In the genomic region with DNA sequence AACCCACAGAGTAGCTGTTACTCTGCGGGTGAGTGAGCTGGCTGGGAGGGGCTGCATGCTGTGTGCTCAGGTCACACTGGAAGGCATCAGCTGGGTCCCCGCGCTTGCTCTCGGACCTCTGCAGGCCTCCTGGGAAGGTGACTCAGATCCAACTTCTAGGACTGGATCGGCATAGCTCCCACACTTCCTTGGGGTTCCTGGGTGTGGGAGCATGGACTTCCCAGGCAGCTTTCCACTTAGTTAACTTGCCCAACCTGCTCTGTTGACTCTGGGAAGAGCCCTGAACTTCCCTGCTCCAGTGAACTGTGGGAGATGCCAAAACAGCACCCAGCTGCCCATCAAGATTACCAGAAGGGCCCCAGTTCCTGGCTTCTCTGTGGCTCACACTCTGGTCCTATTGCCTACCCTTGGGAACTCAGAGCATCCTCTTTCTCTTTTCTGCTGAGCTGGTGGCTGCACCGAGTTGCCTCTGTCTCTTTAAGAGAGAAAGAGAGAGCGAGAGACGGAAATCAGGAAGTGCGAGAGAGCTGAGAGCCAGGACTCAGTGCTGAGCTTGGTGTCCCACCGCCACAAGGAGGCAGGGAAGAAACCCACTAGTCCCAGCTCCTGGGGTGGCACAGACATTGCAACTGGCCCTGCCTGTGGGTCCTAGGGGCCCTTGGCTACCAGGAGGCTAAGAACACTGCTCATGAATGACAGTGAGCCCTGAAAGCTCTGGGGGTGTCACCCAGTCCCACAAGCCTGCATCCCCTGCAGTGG, we compare ENCODE assay signal across 8 cellular contexts. TPM values are rescaled to one million over a fixed set of nuclear protein-coding genes. Genes with fewer than 3 reads are reported as not detected.
DNase-seq lines count a peak whose midpoint lies in the region; ATAC-seq, FAIRE-seq and TF ChIP-seq lines count a peak whose summit lies in the region.

A gene (plus strand): TSS at position 544 of the 759 bp plus-strand sequence. CDS start 2,752 bp downstream, outside the sequence.

- CTCF ChIA-PET in K562 (lab: Yijun Ruan, JAX; ENCODE audit: low intra/inter-chr PET ratio): interaction anchor here (0.6 kb wide), 1 partner anchor 952 kb away, joined by 3 read pairs; no protein-coding TSS in a partner anchor

- intact Hi-C loops in K562 (cut with micrococcal nuclease): loop anchor here (10.0 kb wide), 1 partner anchor 605 kb away; no protein-coding TSS in a partner anchor
- intact Hi-C loops in gastrocnemius medialis (cut with DNase I; ENCODE audit: low total_unique reads): no loop called here

- H3K4me2 ChIP-seq in DOHH2 (ENCODE audit: low read length) (peak within 1 kb of the TSS; percentile 69), K562 (ENCODE audit: insufficient read depth, low read length) (peak within 1 kb of the TSS; percentile 77)

- 12% methylated on average over 10 of the region's 10 CpGs for WGBS in K562 (ENCODE audit: insufficient coverage, low coverage, missing lambda C conversion rate)

- DNase-seq in HT1080 (ENCODE audit: low read depth) (peak; percentile 80), SW480 (ENCODE audit: low spot score) (peak; percentile 69), K562 (ENCODE audit: extremely low read depth in 1 of 4, low spot score in 3 of 4) (peak in 3 of 4 experiments; percentile 45 to 74 (median 73)), gastrocnemius medialis (peak in 1 of 2 donors; percentile 31), NCI-H187 treated with DMSO at 0.1 percent for 48 hours (lab: John Stamatoyannopoulos, UW) (no peak)

- TF ChIP-seq RAD21 in K562 (CRISPR knock-in tag; conservative IDR thresholded peaks at IDR 0.05 in 1 of 2, IDR thresholded peaks at IDR 0.05 in 1 of 2): peak in 1 of 2 experiments; percentile 43; a peak in 2 of 4 replicates

- H3K9ac ChIP-seq in K562 (ENCODE audit: insufficient read depth in 1 of 2, low read depth in 2 of 2, low read length in 2 of 2): peak within 1 kb of the TSS in 1 of 2 experiments; percentile 89; a peak in 2 of 4 replicates

- POLR2A ChIA-PET in K562 (lab: Yijun Ruan, JAX): interaction anchor here (0.6 to 1.5 kb wide), 5 partner anchors 10 to 40 kb away, joined by 3 to 7 read pairs (median 5); no protein-coding TSS in a partner anchor

- TF ChIP-seq EP300 in K562 (IDR thresholded peaks at IDR 0.05; ENCODE audit: low read length): peak; percentile 44; the same call in 1 of the 2 replicates

- peak within 1 kb of the TSS; percentile 69 for H3K27ac ChIP-seq in DOHH2 (ENCODE audit: low read depth, low read length)
- H3K27ac ChIP-seq in K562 (ENCODE audit: extremely low read depth, low read depth, low read length): no peak within 1 kb of the TSS
- H3K27ac ChIP-seq in gastrocnemius medialis: no peak within 1 kb of the TSS

- peak; percentile 31 for ATAC-seq in GM19468 (IDR thresholded peaks at IDR 0.05; ENCODE audit: extremely low read depth, unreplicated experiment)
- ATAC-seq in K562: peak; percentile 81
- ATAC-seq in gastrocnemius medialis: peak; percentile 51 to 53

- in situ Hi-C loops in K562 (cut with MboI) (no loop called here), gastrocnemius medialis (cut with MboI; ENCODE audit: low sequenced_read_pairs in 4 of 4) (no loop called here)

- H2AFZ ChIP-seq in K562 (ENCODE audit: low read depth, low read length): peak within 1 kb of the TSS; percentile 86

- no peaks in the 10 kb centered on the region for H3K27me3 ChIP-seq in DOHH2 (ENCODE audit: control insufficient read depth, low read length)
- peaks cover 0 to 16% of the 10 kb centered on the region in 2 experiments; a peak in 3 of 5 replicates for H3K27me3 ChIP-seq in K562 (ENCODE audit: control insufficient read depth in 2 of 2, insufficient read depth in 2 of 2, low read length in 2 of 2)
- H3K27me3 ChIP-seq in gastrocnemius medialis: peaks cover 5 to 10% (median 5%) of the 10 kb centered on the region in 3 donors

- H3K4me3 ChIP-seq in DOHH2 (ENCODE audit: low read length) (peak within 1 kb of the TSS; percentile 84), K562 (peak within 1 kb of the TSS; percentile 34), iPS-11a (ENCODE audit: low read depth, low read length) (peak within 1 kb of the TSS; percentile 31), gastrocnemius medialis (peak within 1 kb of the TSS; percentile 32 to 49 (median 45))

- H3K36me3 ChIP-seq in DOHH2 (ENCODE audit: control insufficient read depth, low read length) (peaks cover 11% of the 10 kb centered on the region), K562 (ENCODE audit: control insufficient read depth, insufficient read depth, low read length) (no peaks in the 10 kb centered on the region), gastrocnemius medialis (no peaks in the 10 kb centered on the region)

- H3K4me1 ChIP-seq in DOHH2 (ENCODE audit: control insufficient read depth, low read length): peaks cover 65% of the 10 kb centered on the region
- peaks cover 22 to 41% of the 10 kb centered on the region in 2 experiments for H3K4me1 ChIP-seq in K562 (replicated peaks in 1 of 2; ENCODE audit: control insufficient read depth in 2 of 2, insufficient read depth in 2 of 2, low read length in 2 of 2)
- H3K4me1 ChIP-seq in gastrocnemius medialis: peaks cover 2 to 7% of the 10 kb centered on the region in 2 donors

- no peaks in the 10 kb centered on the region for H3K9me3 ChIP-seq in DOHH2 (ENCODE audit: control insufficient read depth, insufficient read depth, low read length)
- no peaks in the 10 kb centered on the region for H3K9me3 ChIP-seq in K562 (replicated peaks; ENCODE audit: control insufficient read depth, insufficient read depth, low read depth, low read length)
- no peaks in the 10 kb centered on the region for H3K9me3 ChIP-seq in gastrocnemius medialis

- no peaks in the 10 kb centered on the region; the same call in 1 of the 2 replicates for H4K20me1 ChIP-seq in DOHH2 (ENCODE audit: control insufficient read depth, insufficient read depth, low read depth, low read length)
- no peaks in the 10 kb centered on the region for H4K20me1 ChIP-seq in K562 (replicated peaks; ENCODE audit: control insufficient read depth, insufficient read depth, low read length)

- H3K79me2 ChIP-seq in DOHH2 (ENCODE audit: control insufficient read depth, low read length): no peaks in the 10 kb centered on the region
- H3K79me2 ChIP-seq in K562 (ENCODE audit: control insufficient read depth, insufficient read depth, low read length): no peaks in the 10 kb centered on the region

- no peaks in the 10 kb centered on the region for H3K9me1 ChIP-seq in K562 (ENCODE audit: control insufficient read depth, insufficient read depth, low read length)

- 0 out of 2 replicates have a peak, but pooled peaks cover 3% of the 10 kb centered on the region for H3F3A ChIP-seq in DOHH2 (ENCODE audit: control insufficient read depth, insufficient read depth)

- H3K9me2 ChIP-seq in DOHH2 (replicated peaks; ENCODE audit: control insufficient read depth, low read length): no peaks in the 10 kb centered on the region

- no TSS peak for BruUV-seq in K562 (replicated peaks; lab: Mats Ljungman, UMichigan)

- TF ChIP-seq POLR2A in K562 (conservative IDR thresholded peaks at IDR 0.05) (no peak), gastrocnemius medialis (IDR thresholded peaks at IDR 0.05) (no peak)

- TF ChIP-seq CTCF in DOHH2 (IDR thresholded peaks at IDR 0.05; ENCODE audit: low read depth, low read length, poor library complexity, severe bottlenecking) (peak; percentile 41), K562 (IDR thresholded peaks at IDR 0.05 in 2 of 3, conservative IDR thresholded peaks at IDR 0.05 in 1 of 3; ENCODE audit: insufficient read depth in 2 of 3, low read depth in 1 of 3, low read length in 3 of 3) (peak; percentile 35 to 51 (median 42); a peak in 4 of 6 replicates), gastrocnemius medialis (IDR thresholded peaks at IDR 0.05 in 4 of 5, conservative IDR thresholded peaks at IDR 0.05 in 1 of 5) (no peak)

- peak; percentile 56 for FAIRE-seq in K562 (lab: Jason Lieb, UNC)

TF ChIP-seq in K562, 482 proteins besides CTCF, POLR2A, EP300 and RAD21 (continues in another document):
- TF ChIP-seq SNRNP70 (optimal IDR thresholded peaks at IDR 0.05; ENCODE audit: low read depth, low read length) (no peak), TEAD2 (tag; IDR thresholded peaks at IDR 0.05) (no peak), PCBP1 (IDR thresholded peaks at IDR 0.05; ENCODE audit: low read depth, low read length, poor library complexity, severe bottlenecking) (no peak), SRSF7 (optimal IDR thresholded peaks at IDR 0.05; ENCODE audit: low read depth, low read length) (no peak), TSC22D4 (tag; IDR thresholded peaks at IDR 0.05) (no peak), KLF1 (tag; IDR thresholded peaks at IDR 0.05) (0 out of 2 replicates have a peak, but pooled peaks have one; percentile 13)
- TF ChIP-seq, protein P1, sequence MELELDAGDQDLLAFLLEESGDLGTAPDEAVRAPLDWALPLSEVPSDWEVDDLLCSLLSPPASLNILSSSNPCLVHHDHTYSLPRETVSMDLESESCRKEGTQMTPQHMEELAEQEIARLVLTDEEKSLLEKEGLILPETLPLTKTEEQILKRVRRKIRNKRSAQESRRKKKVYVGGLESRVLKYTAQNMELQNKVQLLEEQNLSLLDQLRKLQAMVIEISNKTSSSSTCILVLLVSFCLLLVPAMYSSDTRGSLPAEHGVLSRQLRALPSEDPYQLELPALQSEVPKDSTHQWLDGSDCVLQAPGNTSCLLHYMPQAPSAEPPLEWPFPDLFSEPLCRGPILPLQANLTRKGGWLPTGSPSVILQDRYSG (tag; conservative IDR thresholded peaks at IDR 0.05; ENCODE audit: low read depth): no peak

RNA-seq across cellular contexts. Expression of the gene that starts here (rescaled TPM):
- total RNA-seq in HT1080 (2014; rRNA removed; shearing (Covaris generic)): 13.8 and 14.3 TPM in 2 replicates
- polyA plus RNA-seq in HT1080 (2015; cell fraction: cytosol; rRNA removed): 8.4 and 8.7 TPM in 2 replicates
- polyA plus RNA-seq in HT1080 (2015; cell fraction: nucleus; rRNA removed): 16.1 and 18.6 TPM in 2 replicates
- total RNA-seq in K562 (2011; cell fraction: chromatin; rRNA removed; ENCODE audit: low replicate concordance): 4.6 and 15.1 TPM in 2 replicates
- 3.8 and 6.3 TPM in 2 replicates for total RNA-seq in K562 (2011; cell fraction: nucleolus; rRNA removed)
- 3.2 and 3.4 TPM in 2 replicates for total RNA-seq in K562 (2011; cell fraction: nucleoplasm; rRNA removed)
- 4.6 and 6.4 TPM in 2 replicates for total RNA-seq in K562 (2014; rRNA removed)
- 1.8 and 2.3 TPM in 2 replicates for total RNA-seq in K562 (2014; rRNA removed; fragmentation: Illumina TruSeq; extraction: Trizol)
- 5.0 and 5.4 TPM in 2 replicates for total RNA-seq in K562 (2015; rRNA removed; fragmentation: Illumina TruSeq; extraction: Trizol)
- total RNA-seq in K562 (2021): 6.1 and 6.8 TPM in 2 replicates
- 4.2 and 4.6 TPM in 2 replicates for polyA plus RNA-seq in K562 (2011; rRNA removed)
- 2.8 and 6.8 TPM in 2 replicates for polyA plus RNA-seq in K562 (2011; cell fraction: cytosol; rRNA removed)
- 9.2 and 11.6 TPM in 2 replicates for polyA plus RNA-seq in K562 (2011; cell fraction: nucleus; rRNA removed)
- 6.6 and 7.4 TPM in 2 replicates for polyA plus RNA-seq in K562 (2012)
- polyA plus RNA-seq in K562 (2014; fragmentation: Illumina TruSeq; extraction: Trizol): 3.7 and 4.9 TPM in 2 replicates
- 1 to 10 TPM; 7.9 to 9.0 TPM for polyA plus RNA-seq in K562 (2014; fragmentation: Nextera tagmentation; extraction: Ambion mirVana)
- 4.8 and 9.1 TPM in 2 replicates for polyA plus RNA-seq in K562 (2014; rRNA removed)
- polyA minus RNA-seq in K562 (2011; rRNA and poly(A)+ RNA removed): 3.5 and 4.0 TPM in 2 replicates
- 2.1 and 3.5 TPM in 2 replicates for polyA minus RNA-seq in K562 (2011; cell fraction: cytosol; rRNA and poly(A)+ RNA removed)
- polyA minus RNA-seq in K562 (2011; cell fraction: nucleus; rRNA and poly(A)+ RNA removed): 6.9 and 10.1 TPM in 2 replicates
- total RNA-seq in gastrocnemius medialis: 1 to 10 TPM in 1 of 4 donors, under 1 TPM in 2, not detected in 1; 0.81 to 1.1 (median 0.84) TPM

Comparison
In these comparisons a context has a peak if more than half of its experiments do, and no peak if none do; other contexts are left out.
1. H3K4me3 ChIP-seq: peak in every context shown above with its lines; median percentile 84 in DOHH2; 45 in gastrocnemius medialis; 34 in K562; 31 in iPS-11a.
2. CTCF ChIP-seq: peak in DOHH2 (single experiment) and K562 (3 of 3); none in gastrocnemius medialis (0 of 5).
3. ATAC-seq: peak in every context shown above with its lines; median percentile 81 in K562; 52 in gastrocnemius medialis; 31 in GM19468.